ENCODE assay signal across 12 cellular contexts in genomic region chr5:140875085-140876065, GRCh38. TPM values are rescaled to one million over a fixed set of nuclear protein-coding genes. Genes with fewer than 3 reads are reported as not detected.
DNase-seq lines count a peak whose midpoint lies in the region; ATAC-seq, FAIRE-seq and TF ChIP-seq lines count a peak whose summit lies in the region.
"Had no signal": no experiment of that assay in that cellular context is flagged by ENCODE, and none has a peak within 500 bp of the region (broad histone marks: within the 10 kb centered on the region; RNA-seq: fewer than 3 reads in every experiment).

TSS of gene PCDHA12 (plus strand) at chr5:140875308. CDS start at chr5:140875473, 165 bp downstream.

- peak; percentile 94 for FAIRE-seq in G401.6 (lab: Jason Lieb, UNC)

- CTCF ChIA-PET in RWPE1 (lab: Yijun Ruan, JAX): interaction anchor here (0.6 to 2.5 kb wide), 9 partner anchors 16 to 192 kb away, joined by 3 to 21 read pairs (median 4); partner anchors contain the start of gene PCDHAC1
- CTCF ChIA-PET in activated CD8-positive, alpha-beta T cell treated with anti-CD3 and anti-CD28 coated beads, Interleukin-2, amount 10 ng/mL, durations not matched to agents 7 days and 5 days (lab: Charles Lee): interaction anchor here (0.9 kb wide), 1 partner anchor 312 kb away, joined by 3 read pairs; the partner anchor contains the start of gene PCDHB9

- no peaks in the 10 kb centered on the region for H3K27me3 Mint-ChIP-seq in activated CD8-positive, alpha-beta T cell treated with anti-CD3 and anti-CD28 coated beads, Interleukin-2, amount 10 ng/mL, durations not matched to agents 7 days and 5 days (ENCODE audit: low read depth)

- peak within 1 kb of the TSS; percentile 73 for H3K4me3 ChIP-seq in iPS-11a (ENCODE audit: low read depth, low read length)

- POLR2A ChIA-PET in RWPE1 (lab: Yijun Ruan, JAX; ENCODE audit: low non-redundant PET): no interaction called here
- POLR2A ChIA-PET in activated CD8-positive, alpha-beta T cell treated with anti-CD3 and anti-CD28 coated beads, Interleukin-2, amount 10 ng/mL, durations not matched to agents 7 days and 5 days (lab: Charles Lee): no interaction called here

- H3K36me3 Mint-ChIP-seq in activated CD8-positive, alpha-beta T cell treated with anti-CD3 and anti-CD28 coated beads, Interleukin-2, amount 10 ng/mL, durations not matched to agents 7 days and 5 days (ENCODE audit: low read depth): no peaks in the 10 kb centered on the region

- no peak within 1 kb of the TSS for H3K4me3 Mint-ChIP-seq in activated CD8-positive, alpha-beta T cell treated with anti-CD3 and anti-CD28 coated beads, Interleukin-2, amount 10 ng/mL, durations not matched to agents 7 days and 5 days
- H3K4me3 Mint-ChIP-seq: T-cell had no signal

- DNase-seq in RWPE1 (ENCODE audit: low spot score): peak; percentile 54
- DNase-seq in pons (ENCODE audit: low spot score): peak; percentile 9
- no peak for DNase-seq in activated CD8-positive, alpha-beta T cell treated with anti-CD3 and anti-CD28 coated beads, Interleukin-2, amount 10 ng/mL, durations not matched to agents 7 days and 5 days
- no peak for DNase-seq in GF-D8 (lab: John Stamatoyannopoulos, UW)
- DNase-seq in NCI-H1436 treated with DMSO at 0.1 percent for 48 hours (lab: John Stamatoyannopoulos, UW): no peak
- DNase-seq: activated CD8-positive, alpha-beta memory T cell treated with anti-CD3 and anti-CD28 coated beads, Interleukin-2, amount 50 U/mL, for 48 hours; IMR-90; NCI-H524; T-cell had no signal

- H3K27ac ChIP-seq in RWPE1: no peak within 1 kb of the TSS

- H3K27ac Mint-ChIP-seq in activated CD8-positive, alpha-beta T cell treated with anti-CD3 and anti-CD28 coated beads, Interleukin-2, amount 10 ng/mL, durations not matched to agents 7 days and 5 days: no peak within 1 kb of the TSS
- H3K27ac Mint-ChIP-seq: T-cell had no signal

- no peak for ATAC-seq in activated CD8-positive, alpha-beta T cell treated with anti-CD3 and anti-CD28 coated beads, Interleukin-2, amount 10 ng/mL, durations not matched to agents 7 days and 5 days
- no peak for ATAC-seq in HG02852 (IDR thresholded peaks at IDR 0.05; ENCODE audit: unreplicated experiment)
- ATAC-seq: T-cell had no signal

- peaks cover 15% of the 10 kb centered on the region for H3K9me3 Mint-ChIP-seq in activated CD8-positive, alpha-beta T cell treated with anti-CD3 and anti-CD28 coated beads, Interleukin-2, amount 10 ng/mL, durations not matched to agents 7 days and 5 days (ENCODE audit: insufficient read depth)

- peak; percentile 12; the same call in 1 of the 2 replicates for TF ChIP-seq CTCF in RWPE1 (conservative IDR thresholded peaks at IDR 0.05; ENCODE audit: low read depth)

- no peaks in the 10 kb centered on the region for H3K4me1 Mint-ChIP-seq in activated CD8-positive, alpha-beta T cell treated with anti-CD3 and anti-CD28 coated beads, Interleukin-2, amount 10 ng/mL, durations not matched to agents 7 days and 5 days (ENCODE audit: low read depth)
- H3K4me1 Mint-ChIP-seq: T-cell had no signal

RNA-seq across cellular contexts. Expression of gene PCDHA12, which starts in this region (rescaled TPM):
- not detected for total RNA-seq in activated CD8-positive, alpha-beta T cell treated with anti-CD3 and anti-CD28 coated beads, Interleukin-2, amount 10 ng/mL, durations not matched to agents 7 days and 5 days
- total RNA-seq: IMR-90, T-cell had no signal

Comparison
In these comparisons a context has a peak if more than half of its experiments do, and no peak if none do; other contexts are left out.
1. DNase-seq: peak in RWPE1 (single experiment) and pons (single experiment); none in activated CD8-positive, alpha-beta T cell treated with anti-CD3 and anti-CD28 coated beads, Interleukin-2, amount 10 ng/mL, durations not matched to agents 7 days and 5 days (single experiment), GF-D8 (single experiment) and NCI-H1436 treated with DMSO at 0.1 percent for 48 hours (single experiment).